ENCODE assay signal across 10 cellular contexts in the genomic region with DNA sequence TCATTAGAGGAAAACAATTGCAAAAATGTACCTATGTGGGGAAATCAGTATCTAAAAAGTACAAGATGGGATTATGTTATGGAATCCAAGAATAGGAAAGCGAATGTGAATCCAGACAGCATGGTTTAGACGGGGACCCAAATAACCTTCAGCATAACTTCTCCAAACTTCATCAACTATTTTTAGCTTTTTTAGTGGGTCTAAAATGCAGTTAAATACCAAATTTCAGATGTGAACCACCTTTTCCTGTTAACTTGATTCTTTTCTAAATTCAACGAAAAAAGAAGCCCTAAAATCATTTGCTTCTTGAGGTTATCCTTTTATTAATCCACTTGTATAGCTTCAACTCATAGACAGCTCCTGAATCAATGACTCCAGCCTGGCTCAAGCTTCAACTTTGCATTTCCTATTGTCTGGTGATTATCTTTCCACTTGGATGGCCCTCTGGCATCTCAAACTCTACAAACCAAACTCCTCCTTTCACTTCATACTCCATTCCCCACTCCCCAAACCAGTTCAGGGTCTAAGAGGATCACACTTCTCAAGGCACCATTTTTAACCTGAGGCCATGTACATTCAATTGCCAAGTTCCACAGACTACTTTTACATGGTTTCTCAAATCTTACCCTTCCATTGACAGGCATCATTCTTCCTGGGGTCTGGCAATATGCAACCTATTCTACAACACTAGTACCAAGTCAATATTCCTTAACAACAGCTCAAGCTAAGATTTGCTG. TPM values are rescaled to one million over a fixed set of nuclear protein-coding genes. Genes with fewer than 3 reads are reported as not detected.
DNase-seq lines count a peak whose midpoint lies in the region; ATAC-seq, FAIRE-seq and TF ChIP-seq lines count a peak whose summit lies in the region.
"Had no signal": no experiment of that assay in that cellular context is flagged by ENCODE, and none has a peak within 500 bp of the region (broad histone marks: within the 10 kb centered on the region; RNA-seq: fewer than 3 reads in every experiment).

No MANE protein-coding gene starts in this region.

- H3K4me1 Mint-ChIP-seq in nephron progenitor cell = peaks cover 83% of the 10 kb centered on the region

- no peaks in the 10 kb centered on the region for H3K27me3 Mint-ChIP-seq in nephron progenitor cell (ENCODE audit: low read depth, poor library complexity)

- no peak for TF ChIP-seq POLR2A in testis (IDR thresholded peaks at IDR 0.05)

- H3K36me3 Mint-ChIP-seq in nephron progenitor cell (ENCODE audit: low read depth) = peaks cover 13% of the 10 kb centered on the region
- H3K36me3 Mint-ChIP-seq: natural killer cell had no signal

- H3K4me1 ChIP-seq in testis (peaks cover 31% of the 10 kb centered on the region), right cardiac atrium (ENCODE audit: control insufficient read depth, insufficient read depth, low read length) (peaks cover 4% of the 10 kb centered on the region)

- TF ChIP-seq CTCF in nephron progenitor cell (IDR thresholded peaks at IDR 0.05) = no peak
- no peak for TF ChIP-seq CTCF in testis (IDR thresholded peaks at IDR 0.05)

- DNase-seq in RCC 7860 (ENCODE audit: low spot score) (peak; percentile 63), epithelial cell of prostate (ENCODE audit: low read depth, low spot score) (no peak), nephron progenitor cell (no peak), GM19239 (ENCODE audit: insufficient read length, low spot score) (no peak), MG63 (no peak), testis (no peak), right cardiac atrium (no peak)
- DNase-seq: GF-D8, natural killer cell, NCI-H2227 treated with DMSO at 0.1 percent for 48 hours had no signal

- H3K4me3 Mint-ChIP-seq in nephron progenitor cell = peak overlapping the region; percentile 41
- H3K4me3 Mint-ChIP-seq: natural killer cell had no signal

- H3K27me3 ChIP-seq in MG63 = no peaks in the 10 kb centered on the region
- H3K27me3 ChIP-seq in testis = no peaks in the 10 kb centered on the region
- H3K27me3 ChIP-seq in right cardiac atrium (ENCODE audit: control insufficient read depth, insufficient read depth) = no peaks in the 10 kb centered on the region

- no peaks in the 10 kb centered on the region for H3K9me3 ChIP-seq in MG63
- H3K9me3 ChIP-seq in testis = no peaks in the 10 kb centered on the region
- H3K9me3 ChIP-seq in right cardiac atrium (ENCODE audit: control insufficient read depth, low read length) = no peaks in the 10 kb centered on the region

- intact Hi-C loops in testis (cut with DNase I; ENCODE audit: low total_unique reads) (no loop called here), right cardiac atrium (cut with DNase I) (loop anchor here in 1 of 4 donors (5.0 kb wide), 1 partner anchor 36 kb away; no protein-coding TSS in a partner anchor)

- H3K27ac ChIP-seq in epithelial cell of prostate (peak overlapping the region; percentile 96), testis (no peak overlapping the region), right cardiac atrium (ENCODE audit: low read length) (no peak overlapping the region)

- WGBS in testis, 2 donors = 77 to 85% methylated on average over 3 of the region's 3 CpGs
- WGBS in right cardiac atrium = 90% methylated on average over 3 of the region's 3 CpGs

- H3K27ac Mint-ChIP-seq in nephron progenitor cell = no peak overlapping the region
- H3K27ac Mint-ChIP-seq: natural killer cell had no signal

- peak; percentile 86 for FAIRE-seq in RCC 7860 (lab: Jason Lieb, UNC)
- FAIRE-seq in GM19239 (lab: Jason Lieb, UNC) = no peak

- no peak for ATAC-seq in right cardiac atrium
- ATAC-seq: natural killer cell had no signal

- no peaks in the 10 kb centered on the region for H3K9me3 Mint-ChIP-seq in nephron progenitor cell
- H3K9me3 Mint-ChIP-seq: natural killer cell had no signal

- H3K36me3 ChIP-seq in MG63 = peaks cover 79% of the 10 kb centered on the region
- H3K36me3 ChIP-seq in testis (ENCODE audit: low read depth, missing control alignments) = no peaks in the 10 kb centered on the region

- H3K4me3 ChIP-seq in MG63 (no peak overlapping the region), testis (no peak overlapping the region), right cardiac atrium (ENCODE audit: low read length) (no peak overlapping the region)

RNA-seq across cellular contexts. Expression of gene ERRFI1, which starts 7.4 kb away (rescaled TPM):
- 66.9 and 104 TPM in 2 replicates for total RNA-seq in MG63 (2014; rRNA removed; shearing (Covaris generic); ENCODE audit: low replicate concordance)
- total RNA-seq in testis = 10 to 100 TPM; 43.3 to 47.9 TPM
- 27.3 TPM for polyA plus RNA-seq in testis (ENCODE audit: insufficient read depth, low read depth, low replicate concordance)
- total RNA-seq in right cardiac atrium = 10 to 100 TPM in 3 of 4 donors, 1 to 10 TPM in 1; 9.8 to 16.9 (median 15.0) TPM
- 12.8 TPM for polyA plus RNA-seq in right cardiac atrium

RNA-seq across cellular contexts. Expression of gene PARK7, which starts 57.1 kb away (rescaled TPM):
- 398 and 501 TPM in 2 replicates for total RNA-seq in MG63 (2014; rRNA removed; shearing (Covaris generic); ENCODE audit: low replicate concordance)
- total RNA-seq in testis (100 to 1,000 TPM; 110 to 129 TPM), right cardiac atrium (100 to 1,000 TPM; 302 to 323 (median 314) TPM)
- polyA plus RNA-seq in testis (ENCODE audit: insufficient read depth, low read depth, low replicate concordance) (281 TPM), right cardiac atrium (501 TPM)
